In the genomic region with DNA sequence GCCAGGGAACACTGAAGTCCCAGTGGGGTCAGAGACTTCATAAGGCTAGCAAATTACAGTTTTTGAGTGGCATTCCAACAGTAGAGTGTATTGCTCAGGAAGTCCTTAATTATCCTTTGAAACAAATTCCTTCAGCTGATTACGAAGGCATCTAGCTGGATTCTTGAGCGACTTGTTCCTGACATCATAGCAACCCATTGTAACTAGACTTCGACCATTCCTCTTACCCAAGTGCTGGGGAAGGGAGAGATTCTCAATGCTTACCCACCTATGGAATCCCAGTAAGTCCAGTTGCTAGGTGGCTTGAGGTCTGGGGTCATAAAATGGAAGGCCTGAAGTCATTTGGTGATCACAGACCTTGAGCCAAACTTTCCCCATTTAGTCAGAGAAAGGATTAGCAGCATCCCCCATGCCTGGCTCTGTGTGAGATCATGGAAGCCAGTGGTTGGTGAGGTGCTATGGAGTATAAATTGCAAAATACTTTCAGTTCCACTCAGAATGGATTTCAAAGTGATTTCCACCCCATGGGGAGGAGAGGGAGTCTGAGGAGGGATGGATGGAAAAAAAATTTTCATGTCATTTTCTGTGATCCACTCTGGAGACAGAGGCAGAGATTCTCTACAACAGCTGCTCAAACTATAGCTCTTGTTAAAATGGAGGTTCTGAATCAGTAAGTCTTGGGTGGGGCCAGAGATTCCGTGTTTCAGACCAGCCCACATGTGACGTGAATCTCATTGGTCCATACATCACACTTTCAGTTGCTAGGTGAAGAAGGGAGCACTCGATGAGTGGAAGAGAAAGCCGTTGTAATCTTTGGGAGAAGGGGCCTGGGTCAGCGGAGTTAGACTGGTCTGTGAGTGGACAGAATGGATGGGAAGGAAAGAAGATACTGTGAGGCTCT, we compare ENCODE assay signal across 1 cellular context.
TF ChIP-seq lines count a peak whose summit lies in the region.

No MANE protein-coding gene starts in this region.

TF ChIP-seq in GM12878, 131 proteins besides CTCF, POLR2A, EP300 and RAD21 (continued from another document):
- TF ChIP-seq, protein P1, sequence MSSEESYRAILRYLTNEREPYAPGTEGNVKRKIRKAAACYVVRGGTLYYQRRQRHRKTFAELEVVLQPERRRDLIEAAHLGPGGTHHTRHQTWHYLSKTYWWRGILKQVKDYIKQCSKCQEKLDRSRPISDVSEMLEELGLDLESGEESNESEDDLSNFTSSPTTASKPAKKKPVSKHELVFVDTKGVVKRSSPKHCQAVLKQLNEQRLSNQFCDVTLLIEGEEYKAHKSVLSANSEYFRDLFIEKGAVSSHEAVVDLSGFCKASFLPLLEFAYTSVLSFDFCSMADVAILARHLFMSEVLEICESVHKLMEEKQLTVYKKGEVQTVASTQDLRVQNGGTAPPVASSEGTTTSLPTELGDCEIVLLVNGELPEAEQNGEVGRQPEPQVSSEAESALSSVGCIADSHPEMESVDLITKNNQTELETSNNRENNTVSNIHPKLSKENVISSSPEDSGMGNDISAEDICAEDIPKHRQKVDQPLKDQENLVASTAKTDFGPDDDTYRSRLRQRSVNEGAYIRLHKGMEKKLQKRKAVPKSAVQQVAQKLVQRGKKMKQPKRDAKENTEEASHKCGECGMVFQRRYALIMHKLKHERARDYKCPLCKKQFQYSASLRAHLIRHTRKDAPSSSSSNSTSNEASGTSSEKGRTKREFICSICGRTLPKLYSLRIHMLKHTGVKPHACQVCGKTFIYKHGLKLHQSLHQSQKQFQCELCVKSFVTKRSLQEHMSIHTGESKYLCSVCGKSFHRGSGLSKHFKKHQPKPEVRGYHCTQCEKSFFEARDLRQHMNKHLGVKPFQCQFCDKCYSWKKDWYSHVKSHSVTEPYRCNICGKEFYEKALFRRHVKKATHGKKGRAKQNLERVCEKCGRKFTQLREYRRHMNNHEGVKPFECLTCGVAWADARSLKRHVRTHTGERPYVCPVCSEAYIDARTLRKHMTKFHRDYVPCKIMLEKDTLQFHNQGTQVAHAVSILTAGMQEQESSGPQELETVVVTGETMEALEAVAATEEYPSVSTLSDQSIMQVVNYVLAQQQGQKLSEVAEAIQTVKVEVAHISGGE (CRISPR knock-in tag; IDR thresholded peaks at IDR 0.05), result no peak
- peak; percentile 81 for TF ChIP-seq CREB1 (IDR thresholded peaks at IDR 0.05; ENCODE audit: low read depth)
- 0 out of 2 replicates have a peak, but pooled peaks have one; percentile 3 for TF ChIP-seq BCL11A (IDR thresholded peaks at IDR 0.05; ENCODE audit: low read depth, low read length)
- no peak for TF ChIP-seq NFYA (IDR thresholded peaks at IDR 0.05; ENCODE audit: borderline replicate concordance, low read depth, low read length)
- TF ChIP-seq TBL1XR1 (IDR thresholded peaks at IDR 0.05; ENCODE audit: low read depth, low read length), result no peak
- TF ChIP-seq CEBPB (IDR thresholded peaks at IDR 0.05; ENCODE audit: borderline replicate concordance in 1 of 2, low read depth in 2 of 2, low read length in 2 of 2), result no peak
- TF ChIP-seq SMC3 (IDR thresholded peaks at IDR 0.05; ENCODE audit: borderline replicate concordance, low read length), result no peak
- peak; percentile 15 for TF ChIP-seq IKZF1 (conservative IDR thresholded peaks at IDR 0.05)
- TF ChIP-seq DPF2 (IDR thresholded peaks at IDR 0.05), result peak; percentile 37; the same call in 1 of the 2 replicates
- TF ChIP-seq SP1 (IDR thresholded peaks at IDR 0.05; ENCODE audit: low read depth, low read length), result no peak
- TF ChIP-seq YY1 (IDR thresholded peaks at IDR 0.05; ENCODE audit: low read depth, low read length), result peak; percentile 70
- TF ChIP-seq TCF7 (IDR thresholded peaks at IDR 0.05; ENCODE audit: borderline replicate concordance), result no peak
- TF ChIP-seq RAD51 (IDR thresholded peaks at IDR 0.05), result peak; percentile 64; the same call in 1 of the 2 replicates
- TF ChIP-seq CHD1 (IDR thresholded peaks at IDR 0.05; ENCODE audit: low read depth, low read length), result no peak
- TF ChIP-seq EED (IDR thresholded peaks at IDR 0.05; ENCODE audit: low read depth), result peak; percentile 65; the same call in 1 of the 2 replicates
- TF ChIP-seq MLLT1 (IDR thresholded peaks at IDR 0.05), result no peak
- TF ChIP-seq, protein P2, sequence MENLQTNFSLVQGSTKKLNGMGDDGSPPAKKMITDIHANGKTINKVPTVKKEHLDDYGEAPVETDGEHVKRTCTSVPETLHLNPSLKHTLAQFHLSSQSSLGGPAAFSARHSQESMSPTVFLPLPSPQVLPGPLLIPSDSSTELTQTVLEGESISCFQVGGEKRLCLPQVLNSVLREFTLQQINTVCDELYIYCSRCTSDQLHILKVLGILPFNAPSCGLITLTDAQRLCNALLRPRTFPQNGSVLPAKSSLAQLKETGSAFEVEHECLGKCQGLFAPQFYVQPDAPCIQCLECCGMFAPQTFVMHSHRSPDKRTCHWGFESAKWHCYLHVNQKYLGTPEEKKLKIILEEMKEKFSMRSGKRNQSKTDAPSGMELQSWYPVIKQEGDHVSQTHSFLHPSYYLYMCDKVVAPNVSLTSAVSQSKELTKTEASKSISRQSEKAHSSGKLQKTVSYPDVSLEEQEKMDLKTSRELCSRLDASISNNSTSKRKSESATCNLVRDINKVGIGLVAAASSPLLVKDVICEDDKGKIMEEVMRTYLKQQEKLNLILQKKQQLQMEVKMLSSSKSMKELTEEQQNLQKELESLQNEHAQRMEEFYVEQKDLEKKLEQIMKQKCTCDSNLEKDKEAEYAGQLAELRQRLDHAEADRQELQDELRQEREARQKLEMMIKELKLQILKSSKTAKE (IDR thresholded peaks at IDR 0.05; ENCODE audit: low read depth, poor library complexity, severe bottlenecking), result no peak
- TF ChIP-seq, protein P3, sequence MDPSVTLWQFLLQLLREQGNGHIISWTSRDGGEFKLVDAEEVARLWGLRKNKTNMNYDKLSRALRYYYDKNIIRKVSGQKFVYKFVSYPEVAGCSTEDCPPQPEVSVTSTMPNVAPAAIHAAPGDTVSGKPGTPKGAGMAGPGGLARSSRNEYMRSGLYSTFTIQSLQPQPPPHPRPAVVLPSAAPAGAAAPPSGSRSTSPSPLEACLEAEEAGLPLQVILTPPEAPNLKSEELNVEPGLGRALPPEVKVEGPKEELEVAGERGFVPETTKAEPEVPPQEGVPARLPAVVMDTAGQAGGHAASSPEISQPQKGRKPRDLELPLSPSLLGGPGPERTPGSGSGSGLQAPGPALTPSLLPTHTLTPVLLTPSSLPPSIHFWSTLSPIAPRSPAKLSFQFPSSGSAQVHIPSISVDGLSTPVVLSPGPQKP (IDR thresholded peaks at IDR 0.05; ENCODE audit: low read depth, low read length), result no peak
- TF ChIP-seq IKZF2 (IDR thresholded peaks at IDR 0.05), result peak in 1 of 2 experiments; percentile 25; a peak in 2 of 4 replicates
- TF ChIP-seq ATF2 (IDR thresholded peaks at IDR 0.05; ENCODE audit: low read length), result peak; percentile 42; the same call in 1 of the 2 replicates
- 0 out of 2 replicates have a peak, but pooled peaks have one; percentile 34 for TF ChIP-seq GATAD2B (conservative IDR thresholded peaks at IDR 0.05; ENCODE audit: low read depth)
- TF ChIP-seq, protein P4, sequence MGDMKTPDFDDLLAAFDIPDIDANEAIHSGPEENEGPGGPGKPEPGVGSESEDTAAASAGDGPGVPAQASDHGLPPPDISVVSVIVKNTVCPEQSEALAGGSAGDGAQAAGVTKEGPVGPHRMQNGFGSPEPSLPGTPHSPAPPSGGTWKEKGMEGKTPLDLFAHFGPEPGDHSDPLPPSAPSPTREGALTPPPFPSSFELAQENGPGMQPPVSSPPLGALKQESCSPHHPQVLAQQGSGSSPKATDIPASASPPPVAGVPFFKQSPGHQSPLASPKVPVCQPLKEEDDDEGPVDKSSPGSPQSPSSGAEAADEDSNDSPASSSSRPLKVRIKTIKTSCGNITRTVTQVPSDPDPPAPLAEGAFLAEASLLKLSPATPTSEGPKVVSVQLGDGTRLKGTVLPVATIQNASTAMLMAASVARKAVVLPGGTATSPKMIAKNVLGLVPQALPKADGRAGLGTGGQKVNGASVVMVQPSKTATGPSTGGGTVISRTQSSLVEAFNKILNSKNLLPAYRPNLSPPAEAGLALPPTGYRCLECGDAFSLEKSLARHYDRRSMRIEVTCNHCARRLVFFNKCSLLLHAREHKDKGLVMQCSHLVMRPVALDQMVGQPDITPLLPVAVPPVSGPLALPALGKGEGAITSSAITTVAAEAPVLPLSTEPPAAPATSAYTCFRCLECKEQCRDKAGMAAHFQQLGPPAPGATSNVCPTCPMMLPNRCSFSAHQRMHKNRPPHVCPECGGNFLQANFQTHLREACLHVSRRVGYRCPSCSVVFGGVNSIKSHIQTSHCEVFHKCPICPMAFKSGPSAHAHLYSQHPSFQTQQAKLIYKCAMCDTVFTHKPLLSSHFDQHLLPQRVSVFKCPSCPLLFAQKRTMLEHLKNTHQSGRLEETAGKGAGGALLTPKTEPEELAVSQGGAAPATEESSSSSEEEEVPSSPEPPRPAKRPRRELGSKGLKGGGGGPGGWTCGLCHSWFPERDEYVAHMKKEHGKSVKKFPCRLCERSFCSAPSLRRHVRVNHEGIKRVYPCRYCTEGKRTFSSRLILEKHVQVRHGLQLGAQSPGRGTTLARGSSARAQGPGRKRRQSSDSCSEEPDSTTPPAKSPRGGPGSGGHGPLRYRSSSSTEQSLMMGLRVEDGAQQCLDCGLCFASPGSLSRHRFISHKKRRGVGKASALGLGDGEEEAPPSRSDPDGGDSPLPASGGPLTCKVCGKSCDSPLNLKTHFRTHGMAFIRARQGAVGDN (IDR thresholded peaks at IDR 0.05), result peak; percentile 61; the same call in 1 of the 2 replicates
- peak; percentile 18; the same call in 1 of the 2 replicates for TF ChIP-seq ZNF24 (IDR thresholded peaks at IDR 0.05)
- TF ChIP-seq CREM (IDR thresholded peaks at IDR 0.05; ENCODE audit: low read depth), result peak; percentile 77; the same call in 1 of the 2 replicates
- TF ChIP-seq RUNX3 (IDR thresholded peaks at IDR 0.05; ENCODE audit: low read length), result 0 out of 2 replicates have a peak, but pooled peaks have one; percentile 6
